1 cellular context compared by ENCODE assay signal in genomic region chr5:82221020-82221419, GRCh38.
TF ChIP-seq lines count a peak whose summit lies in the region.

No MANE protein-coding gene starts in this region.

TF ChIP-seq in GM23338, 12 proteins besides CTCF, POLR2A, EP300 and RAD21 (continued from another document):
- TF ChIP-seq REST (IDR thresholded peaks at IDR 0.05; ENCODE audit: unreplicated experiment) (no peak), EZH2phosphoT487 (IDR thresholded peaks at IDR 0.05; ENCODE audit: unreplicated experiment) (no peak)
